27 cellular contexts compared by ENCODE assay signal in the genomic region with DNA sequence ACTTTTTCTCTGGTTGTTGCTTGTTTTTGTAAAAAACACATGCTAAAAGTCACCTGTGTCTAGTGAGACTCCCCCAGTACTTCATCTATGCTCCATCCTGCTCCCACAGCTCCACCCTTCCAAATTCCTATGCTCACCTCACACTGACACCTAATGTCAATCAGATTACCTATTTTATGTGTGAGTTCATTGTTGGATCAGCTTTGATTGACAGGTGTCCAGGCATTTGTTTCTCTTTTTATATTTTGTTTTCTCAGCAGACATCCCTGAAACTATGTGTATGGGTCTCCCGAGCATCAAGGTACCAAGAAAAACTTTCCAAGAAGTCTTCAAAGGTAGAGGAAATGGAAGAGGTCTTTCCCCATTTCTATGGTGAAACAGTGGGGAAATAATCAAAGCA. TPM values are rescaled to one million over a fixed set of nuclear protein-coding genes. Genes with fewer than 3 reads are reported as not detected.
DNase-seq lines count a peak whose midpoint lies in the region; ATAC-seq and TF ChIP-seq lines count a peak whose summit lies in the region.
"Had no signal": no experiment of that assay in that cellular context is flagged by ENCODE, and none has a peak within 500 bp of the region (broad histone marks: within the 10 kb centered on the region; RNA-seq: fewer than 3 reads in every experiment).

No MANE protein-coding gene starts in this region.

- H3K27me3 ChIP-seq in Karpas-422 (ENCODE audit: low read length) = no peaks in the 10 kb centered on the region
- H3K27me3 ChIP-seq in GM23338 (ENCODE audit: insufficient read depth) = no peaks in the 10 kb centered on the region
- H3K27me3 ChIP-seq in right lobe of liver = no peaks in the 10 kb centered on the region
- H3K27me3 ChIP-seq: BE2C had no signal

- H3K4me3 Mint-ChIP-seq in activated CD8-positive, alpha-beta memory T cell treated with anti-CD3 and anti-CD28 coated beads, Interleukin-2, amount 10 ng/mL, durations not matched to agents 7 days and 5 days = no peak overlapping the region
- no peak overlapping the region for H3K4me3 Mint-ChIP-seq in activated T-helper 17 cell treated with anti-CD3 and anti-CD28 coated beads, Interleukin-2, amount 50 U/mL, for 72 hours
- H3K4me3 Mint-ChIP-seq in GM23338 = no peak overlapping the region

- H3K9me3 Mint-ChIP-seq in activated CD8-positive, alpha-beta memory T cell treated with anti-CD3 and anti-CD28 coated beads, Interleukin-2, amount 10 ng/mL, durations not matched to agents 7 days and 5 days (ENCODE audit: low read depth) = no peaks in the 10 kb centered on the region
- H3K9me3 Mint-ChIP-seq in activated T-helper 17 cell treated with anti-CD3 and anti-CD28 coated beads, Interleukin-2, amount 50 U/mL, for 72 hours = peaks cover 3% of the 10 kb centered on the region
- H3K9me3 Mint-ChIP-seq in GM23338 = no peaks in the 10 kb centered on the region

- peaks cover 64% of the 10 kb centered on the region for H3K4me1 Mint-ChIP-seq in activated CD8-positive, alpha-beta memory T cell treated with anti-CD3 and anti-CD28 coated beads, Interleukin-2, amount 10 ng/mL, durations not matched to agents 7 days and 5 days
- peaks cover 68% of the 10 kb centered on the region for H3K4me1 Mint-ChIP-seq in activated T-helper 17 cell treated with anti-CD3 and anti-CD28 coated beads, Interleukin-2, amount 50 U/mL, for 72 hours
- peaks cover 23% of the 10 kb centered on the region for H3K4me1 Mint-ChIP-seq in GM23338

- ATAC-seq in activated CD8-positive, alpha-beta memory T cell treated with anti-CD3 and anti-CD28 coated beads, Interleukin-2, amount 10 ng/mL, durations not matched to agents 7 days and 5 days = no peak
- ATAC-seq in activated T-helper 17 cell treated with anti-CD3 and anti-CD28 coated beads, Interleukin-2, amount 50 U/mL, for 72 hours (replicated peaks) = no peak
- ATAC-seq in GM23338 (no peak), right lobe of liver (no peak)
- ATAC-seq: Panc1 had no signal

- TF ChIP-seq CTCF in GM23338 (conservative IDR thresholded peaks at IDR 0.05; ENCODE audit: low read depth in 2 of 2) (no peak), right lobe of liver (IDR thresholded peaks at IDR 0.05) (no peak)

- no peaks in the 10 kb centered on the region for H3F3A ChIP-seq in GM23338 (replicated peaks; ENCODE audit: low read depth)

- H3K4me2 ChIP-seq in Karpas-422 (ENCODE audit: low read depth, low read length, poor library complexity, severe bottlenecking) (peak overlapping the region; percentile 74), GM23338 (no peak overlapping the region)
- H3K4me2 ChIP-seq: KMS-11 had no signal

- H3K4me3 ChIP-seq in Karpas-422 (ENCODE audit: low read length) = no peak overlapping the region
- no peak overlapping the region for H3K4me3 ChIP-seq in GM23338
- no peak overlapping the region for H3K4me3 ChIP-seq in right lobe of liver

- TF ChIP-seq POLR2A in right lobe of liver (IDR thresholded peaks at IDR 0.05) = no peak

- H2AFZ ChIP-seq in Karpas-422 (ENCODE audit: low read length) = no peak overlapping the region
- H2AFZ ChIP-seq in GM23338 = no peak overlapping the region

- H3K79me2 ChIP-seq in Karpas-422 (ENCODE audit: low read length) (peaks cover 100% of the 10 kb centered on the region), GM23338 (replicated peaks; ENCODE audit: insufficient read depth) (no peaks in the 10 kb centered on the region)

- no peak for DNase-seq in activated CD8-positive, alpha-beta memory T cell treated with anti-CD3 and anti-CD28 coated beads, Interleukin-2, amount 10 ng/mL, durations not matched to agents 7 days and 5 days
- DNase-seq in activated CD8-positive, alpha-beta memory T cell treated with anti-CD3 and anti-CD28 coated beads for 24 hours = no peak
- no peak for DNase-seq in Karpas-422
- no peak for DNase-seq in GM23338 (ENCODE audit: low spot score)
- DNase-seq in DMS153 treated with DMSO at 0.1 percent for 48 hours (lab: John Stamatoyannopoulos, UW; ENCODE audit: unreplicated experiment) = no peak
- DNase-seq in midbrain (lab: John Stamatoyannopoulos, UW) = no peak
- no peak for DNase-seq in right lobe of liver
- DNase-seq: 8988T, ACHN, BE2C, DMS53, EL, GDM1, HCEC 1CT, IMR-90, NCI-H1048, NCI-H1417, NCI-H1694, NCI-H2029 treated with DMSO at 0.1 percent for 48 hours, NCI-H446 treated with DMSO at 0.1 percent for 48 hours, NCI-H526, NCI-H82, SHP77 had no signal

- H3K4me1 ChIP-seq in Karpas-422 (ENCODE audit: low read length) (peaks cover 100% of the 10 kb centered on the region), GM23338 (ENCODE audit: insufficient read depth) (peaks cover 24% of the 10 kb centered on the region), right lobe of liver (peaks cover 0 to 7% (median 0%) of the 10 kb centered on the region in 4 donors)

- H3K27ac Mint-ChIP-seq in activated CD8-positive, alpha-beta memory T cell treated with anti-CD3 and anti-CD28 coated beads, Interleukin-2, amount 10 ng/mL, durations not matched to agents 7 days and 5 days = peak overlapping the region; percentile 25
- peak overlapping the region; percentile 27 for H3K27ac Mint-ChIP-seq in activated T-helper 17 cell treated with anti-CD3 and anti-CD28 coated beads, Interleukin-2, amount 50 U/mL, for 72 hours
- no peak overlapping the region for H3K27ac Mint-ChIP-seq in GM23338

- H3K36me3 Mint-ChIP-seq in activated CD8-positive, alpha-beta memory T cell treated with anti-CD3 and anti-CD28 coated beads, Interleukin-2, amount 10 ng/mL, durations not matched to agents 7 days and 5 days = peaks cover 50% of the 10 kb centered on the region
- peaks cover 82% of the 10 kb centered on the region for H3K36me3 Mint-ChIP-seq in activated T-helper 17 cell treated with anti-CD3 and anti-CD28 coated beads, Interleukin-2, amount 50 U/mL, for 72 hours (ENCODE audit: low read depth)
- H3K36me3 Mint-ChIP-seq in GM23338 (ENCODE audit: low read depth) = no peaks in the 10 kb centered on the region; the same call in 2 of the 3 replicates

- intact Hi-C loops in right lobe of liver (cut with DNase I) = no loop called here

- WGBS in right lobe of liver (ENCODE audit: insufficient coverage, low coverage, low lambda C conversion rate, missing lambda C conversion rate) = 86% methylated on average over 1 of the region's 1 CpG

- H3K9me2 ChIP-seq in Karpas-422 (replicated peaks; ENCODE audit: insufficient read depth, low read length) = no peaks in the 10 kb centered on the region
- H3K9me2 ChIP-seq in GM23338 (ENCODE audit: insufficient read depth) = peaks cover 7% of the 10 kb centered on the region; the same call in 1 of the 2 replicates

- H3K9me3 ChIP-seq in Karpas-422 (ENCODE audit: low read length) (no peaks in the 10 kb centered on the region), right lobe of liver (no peaks in the 10 kb centered on the region)
- H3K9me3 ChIP-seq: BE2C had no signal

- peaks cover 33% of the 10 kb centered on the region for H4K20me1 ChIP-seq in Karpas-422 (ENCODE audit: insufficient read depth, low read depth, low read length)
- no peaks in the 10 kb centered on the region for H4K20me1 ChIP-seq in GM23338 (replicated peaks; ENCODE audit: insufficient read depth)

- peak overlapping the region; percentile 58 for H3K9ac ChIP-seq in Karpas-422 (ENCODE audit: low read length)
- H3K9ac ChIP-seq: KMS-11 had no signal

- H3K27me3 Mint-ChIP-seq in activated CD8-positive, alpha-beta memory T cell treated with anti-CD3 and anti-CD28 coated beads, Interleukin-2, amount 10 ng/mL, durations not matched to agents 7 days and 5 days = no peaks in the 10 kb centered on the region
- H3K27me3 Mint-ChIP-seq in activated T-helper 17 cell treated with anti-CD3 and anti-CD28 coated beads, Interleukin-2, amount 50 U/mL, for 72 hours = no peaks in the 10 kb centered on the region
- H3K27me3 Mint-ChIP-seq in GM23338 (ENCODE audit: insufficient read depth, low read depth, poor library complexity) = peaks cover 4% of the 10 kb centered on the region

- CTCF ChIA-PET in activated CD8-positive, alpha-beta memory T cell treated with anti-CD3 and anti-CD28 coated beads, Interleukin-2, amount 10 ng/mL, durations not matched to agents 7 days and 5 days (lab: Charles Lee) = interaction anchor here (0.8 to 1.4 kb wide), 2 partner anchors 12 to 16 kb away, joined by 3 to 5 read pairs; no protein-coding TSS in a partner anchor

- H3K27ac ChIP-seq in Karpas-422 (ENCODE audit: low read length) = peak overlapping the region; percentile 99
- H3K27ac ChIP-seq in GM23338 (ENCODE audit: low read depth) = no peak overlapping the region
- no peak overlapping the region for H3K27ac ChIP-seq in right lobe of liver
- H3K27ac ChIP-seq: KMS-11, RWPE1 had no signal

- H3K36me3 ChIP-seq in Karpas-422 (ENCODE audit: insufficient read depth, low read length) = peaks cover 46% of the 10 kb centered on the region
- H3K36me3 ChIP-seq in GM23338 (ENCODE audit: insufficient read depth) = no peaks in the 10 kb centered on the region; the same call in 1 of the 2 replicates
- H3K36me3 ChIP-seq in right lobe of liver = peaks cover 0 to 5% (median 0%) of the 10 kb centered on the region in 4 donors
- H3K36me3 ChIP-seq: BE2C had no signal

TF ChIP-seq in GM23338, 12 proteins besides CTCF, POLR2A, EP300 and RAD21 (continues in another document):
- TF ChIP-seq STAT1 (IDR thresholded peaks at IDR 0.05; ENCODE audit: unreplicated experiment) (no peak), EZH2 (IDR thresholded peaks at IDR 0.05; ENCODE audit: low read depth, unreplicated experiment) (no peak)

RNA-seq across cellular contexts. Expression of a gene that starts 13.4 kb away (rescaled TPM):
- total RNA-seq in activated CD8-positive, alpha-beta memory T cell treated with anti-CD3 and anti-CD28 coated beads, Interleukin-2, amount 10 ng/mL, durations not matched to agents 7 days and 5 days = 10 to 100 TPM; 78.0 to 96.7 TPM
- total RNA-seq in Karpas-422 (2014; rRNA removed; shearing (Covaris generic); ENCODE audit: low replicate concordance) = 291 and 375 TPM in 2 replicates
- total RNA-seq in activated T-helper 17 cell treated with anti-CD3 and anti-CD28 coated beads, Interleukin-2, amount 50 U/mL, for 72 hours = 100 to 1,000 TPM; 112 to 139 TPM
- 6.8 and 7.2 TPM in 2 replicates for total RNA-seq in GM23338 (2014; rRNA removed; shearing (Covaris generic))
- 3.3 and 4.6 TPM in 2 replicates for polyA plus RNA-seq in GM23338 (2016; fragmentation: Nextera tagmentation; extraction: Ambion mirVana)
- total RNA-seq in right lobe of liver = 10 to 100 TPM; 15.1 to 36.0 (median 19.8) TPM
